Comparison of ENCODE assay signal across 18 cellular contexts in the genomic region with DNA sequence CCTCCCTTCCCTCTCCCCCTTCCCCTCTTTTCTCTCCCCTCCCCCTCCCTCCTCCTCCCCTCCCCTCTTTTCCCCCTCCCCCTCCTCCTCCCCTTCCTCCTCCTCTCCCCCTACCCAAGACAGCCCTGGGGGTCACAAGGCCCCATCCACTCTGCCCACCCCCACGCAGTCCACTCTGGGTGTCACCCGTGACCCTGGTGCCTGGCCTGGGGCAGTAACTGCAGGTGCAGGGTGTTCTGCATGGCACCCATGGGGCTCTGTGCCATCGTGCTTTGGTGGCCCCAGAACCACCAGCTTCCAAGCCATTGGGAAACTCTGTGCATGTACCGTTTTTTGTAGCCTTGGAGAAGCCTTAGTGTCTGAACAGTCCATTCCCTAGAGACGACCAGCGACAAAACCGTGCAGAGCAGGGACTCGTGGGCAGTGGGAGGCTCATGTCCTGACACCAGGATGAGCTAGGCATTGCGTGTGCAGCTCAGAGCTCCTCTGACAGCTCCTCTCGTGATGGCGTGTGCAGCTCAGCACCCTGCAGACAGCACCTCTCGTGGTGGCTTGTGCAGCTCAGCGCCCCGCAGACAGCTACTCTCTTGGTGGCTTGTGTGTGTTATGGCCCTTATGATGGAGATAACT. TPM values are rescaled to one million over a fixed set of nuclear protein-coding genes. Genes with fewer than 3 reads are reported as not detected.
"Had no signal": no experiment of that assay in that cellular context is flagged by ENCODE, and none has a peak within 500 bp of the region (broad histone marks: within the 10 kb centered on the region; RNA-seq: fewer than 3 reads in every experiment).

No MANE protein-coding gene starts in this region.

- ATAC-seq: foreskin keratinocyte, left lung, natural killer cell, right cardiac atrium, T-cell had no signal

- H3K4me1 ChIP-seq: foreskin keratinocyte, left lung, prostate gland, stomach, tibial artery had no signal

- H3K27ac Mint-ChIP-seq: activated naive CD8-positive, alpha-beta T cell treated with anti-CD3 and anti-CD28 coated beads for 36 hours; activated T-helper 1 cell treated with anti-CD3 and anti-CD28 coated beads, Interleukin-12 subunit alpha, Interleukin-12 subunit beta, Interleukin-2, Interleukin-4 antibody, amounts not matched to agents 30 ng/mL and 10 ng/mL and 1 ng/mL, durations not matched to agents 14 hours and 24 hours and 36 hours; immature natural killer cell; natural killer cell; T-cell had no signal

- DNase-seq: activated CD4-positive, CD25-positive, alpha-beta regulatory T cell treated with anti-CD3 and anti-CD28 coated beads, Interleukin-2, amount 50 U/mL, for 72 hours; activated naive CD8-positive, alpha-beta T cell treated with anti-CD3 and anti-CD28 coated beads for 36 hours; brain microvascular endothelial cell; effector memory CD4-positive, alpha-beta T cell; foreskin keratinocyte; immature natural killer cell; mesenchymal stem cell; natural killer cell; stomach; T-cell; T1000; tibial artery had no signal

- H3K9me3 Mint-ChIP-seq: activated naive CD8-positive, alpha-beta T cell treated with anti-CD3 and anti-CD28 coated beads for 36 hours; activated T-helper 1 cell treated with anti-CD3 and anti-CD28 coated beads, Interleukin-12 subunit alpha, Interleukin-12 subunit beta, Interleukin-2, Interleukin-4 antibody, amounts not matched to agents 30 ng/mL and 10 ng/mL and 1 ng/mL, durations not matched to agents 14 hours and 24 hours and 36 hours; central memory CD8-positive, alpha-beta T cell; immature natural killer cell; natural killer cell; T-cell had no signal

- H3K36me3 Mint-ChIP-seq: activated naive CD8-positive, alpha-beta T cell treated with anti-CD3 and anti-CD28 coated beads for 36 hours; immature natural killer cell; natural killer cell had no signal

- H3K4me3 ChIP-seq: left lung, prostate gland, SK-N-MC, stomach, tibial artery had no signal

- H3K4me3 Mint-ChIP-seq: activated naive CD8-positive, alpha-beta T cell treated with anti-CD3 and anti-CD28 coated beads for 36 hours; activated T-helper 1 cell treated with anti-CD3 and anti-CD28 coated beads, Interleukin-12 subunit alpha, Interleukin-12 subunit beta, Interleukin-2, Interleukin-4 antibody, amounts not matched to agents 30 ng/mL and 10 ng/mL and 1 ng/mL, durations not matched to agents 14 hours and 24 hours and 36 hours; central memory CD8-positive, alpha-beta T cell; immature natural killer cell; natural killer cell; T-cell had no signal

- H3K9me3 ChIP-seq: left lung, prostate gland, stomach, tibial artery had no signal

- H3K27ac ChIP-seq: brain microvascular endothelial cell, foreskin keratinocyte, left lung, prostate gland, SK-N-MC, stomach, tibial artery had no signal

- H3K4me1 Mint-ChIP-seq: activated naive CD8-positive, alpha-beta T cell treated with anti-CD3 and anti-CD28 coated beads for 36 hours; central memory CD8-positive, alpha-beta T cell; immature natural killer cell; natural killer cell; T-cell had no signal

- H3K27me3 Mint-ChIP-seq: activated naive CD8-positive, alpha-beta T cell treated with anti-CD3 and anti-CD28 coated beads for 36 hours; central memory CD8-positive, alpha-beta T cell; T-cell had no signal

- H3K36me3 ChIP-seq: brain microvascular endothelial cell, prostate gland had no signal

- H3K27me3 ChIP-seq: foreskin keratinocyte, left lung, stomach, tibial artery had no signal

RNA-seq across cellular contexts. Expression of a gene that starts 43.7 kb away (rescaled TPM):
- total RNA-seq: activated T-helper 1 cell treated with anti-CD3 and anti-CD28 coated beads, Interleukin-12 subunit alpha, Interleukin-12 subunit beta, Interleukin-2, Interleukin-4 antibody, amounts not matched to agents 30 ng/mL and 10 ng/mL and 1 ng/mL, durations not matched to agents 14 hours and 24 hours and 36 hours; foreskin keratinocyte; left lung; stomach had no signal
- polyA plus RNA-seq: foreskin keratinocyte, right cardiac atrium had no signal
